In the genomic region with DNA sequence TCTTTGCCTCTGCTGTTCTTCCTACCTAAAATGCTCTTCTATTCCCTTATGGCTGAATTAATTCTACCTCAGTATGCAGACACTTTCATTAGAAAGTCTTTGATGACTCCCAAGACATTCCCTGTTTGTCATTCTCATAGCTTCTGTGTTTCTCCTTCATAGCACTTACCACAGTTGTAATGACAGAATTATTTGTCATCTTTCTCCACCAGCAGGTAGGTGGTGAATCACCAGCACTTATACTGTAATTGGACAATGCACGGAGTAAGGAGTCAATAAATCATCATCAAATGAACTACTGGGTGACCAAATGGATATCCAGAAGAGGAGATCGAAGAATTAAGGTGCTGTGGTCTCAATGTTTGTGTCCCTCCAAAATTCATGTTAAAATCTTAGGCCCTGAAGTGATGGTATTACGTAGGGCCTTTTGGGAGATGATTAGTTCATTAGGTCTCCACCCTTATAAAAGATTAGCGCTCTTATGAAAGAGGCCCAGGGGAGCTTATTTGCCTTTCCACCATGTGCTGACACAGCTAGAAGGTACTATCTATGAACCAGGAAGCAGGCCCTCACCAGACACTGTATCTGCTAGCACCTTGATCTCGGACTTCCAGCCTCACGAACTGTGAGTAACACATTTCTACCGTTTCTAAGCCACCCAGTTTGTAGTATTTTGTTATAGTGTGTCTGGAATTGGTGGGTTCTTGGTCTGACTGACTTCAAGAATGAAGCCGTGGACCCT, we compare ENCODE assay signal across 2 cellular contexts.
TF ChIP-seq lines count a peak whose summit lies in the region.

No MANE protein-coding gene starts in this region.

TF ChIP-seq in A549, 52 proteins besides CTCF, POLR2A, EP300 and RAD21 (continued from another document):
- TF ChIP-seq EHMT2 (IDR thresholded peaks at IDR 0.05; ENCODE audit: low read depth): no peak
TF ChIP-seq in A549: peak in this region for 1.

TF ChIP-seq in GM12891, 5 proteins besides CTCF, POLR2A, EP300 and RAD21 (continued from another document):
- TF ChIP-seq TAF1 (IDR thresholded peaks at IDR 0.05; ENCODE audit: low read depth, low read length) (no peak), POLR2AphosphoS5 (IDR thresholded peaks at IDR 0.05; ENCODE audit: low read depth, low read length) (no peak)
